In genomic region chr15:75573001-75573400, GRCh38 we compare ENCODE assay signal across 11 cellular contexts. TPM values are rescaled to one million over a fixed set of nuclear protein-coding genes. Genes with fewer than 3 reads are reported as not detected.
DNase-seq lines count a peak whose midpoint lies in the region; ATAC-seq, FAIRE-seq and TF ChIP-seq lines count a peak whose summit lies in the region.
"Had no signal": no experiment of that assay in that cellular context is flagged by ENCODE, and none has a peak within 500 bp of the region (broad histone marks: within the 10 kb centered on the region; RNA-seq: fewer than 3 reads in every experiment).

No MANE protein-coding gene starts in this region.

- no peaks in the 10 kb centered on the region for H3K27me3 Mint-ChIP-seq in endodermal cell (ENCODE audit: insufficient read depth)

- DNase-seq in ELR (ENCODE audit: low read depth) (peak; percentile 28), NOMO-1 treated with DMSO at 0.1 percent for 48 hours (lab: John Stamatoyannopoulos, UW; ENCODE audit: unreplicated experiment) (peak; percentile 56), endodermal cell (no peak), pancreas (no peak), Ammon's horn (ENCODE audit: low spot score) (no peak), NAMALWA (ENCODE audit: low spot score) (no peak), DMS153 treated with DMSO at 0.1 percent for 48 hours (lab: John Stamatoyannopoulos, UW; ENCODE audit: unreplicated experiment) (no peak), 8988T (no peak)
- DNase-seq: MG63; NCI-H526 treated with DMSO at 0.1 percent for 48 hours; stimulated activated CD8-positive, alpha-beta memory T cell treated with anti-CD3 and anti-CD28 coated beads, Interleukin-4, amount 100 ng/mL, for 48 hours had no signal

- H3K4me3 Mint-ChIP-seq in endodermal cell = no peak overlapping the region

- peak overlapping the region; percentile 18 for H3K27ac Mint-ChIP-seq in endodermal cell

- no peaks in the 10 kb centered on the region for H3K9me3 ChIP-seq in endodermal cell (ENCODE audit: control insufficient read depth, low read length)
- no peaks in the 10 kb centered on the region for H3K9me3 ChIP-seq in pancreas
- H3K9me3 ChIP-seq: MG63 had no signal

- intact Hi-C loops in pancreas (cut with DNase I) = no loop called here

- TF ChIP-seq CTCF in endodermal cell (conservative IDR thresholded peaks at IDR 0.05) (no peak), pancreas (IDR thresholded peaks at IDR 0.05) (no peak)

- peaks cover 20% of the 10 kb centered on the region for H3K4me1 Mint-ChIP-seq in endodermal cell

- H3K27ac ChIP-seq in endodermal cell (ENCODE audit: low read depth, low read length) (no peak overlapping the region), pancreas (no peak overlapping the region)

- H3K9ac ChIP-seq in endodermal cell (ENCODE audit: extremely low read depth, low read length, poor library complexity, severe bottlenecking) = no peak overlapping the region

- peak in 3 of 4 donors; percentile 29 to 65 (median 61) for ATAC-seq in pancreas

- H3K36me3 Mint-ChIP-seq in endodermal cell (ENCODE audit: low read depth) = peaks cover 29% of the 10 kb centered on the region

- no peak overlapping the region for H3K4me3 ChIP-seq in endodermal cell (ENCODE audit: low read length)
- no peak overlapping the region for H3K4me3 ChIP-seq in pancreas
- H3K4me3 ChIP-seq: MG63 had no signal

- no peaks in the 10 kb centered on the region for H3K27me3 ChIP-seq in endodermal cell (ENCODE audit: control insufficient read depth, insufficient read depth, low read length, poor library complexity, severe bottlenecking)
- no peaks in the 10 kb centered on the region for H3K27me3 ChIP-seq in pancreas
- H3K27me3 ChIP-seq: MG63 had no signal

- FAIRE-seq in pancreas (lab: Jason Lieb, UNC) = no peak

- no peaks in the 10 kb centered on the region for H3K9me3 Mint-ChIP-seq in endodermal cell

- H3K4me1 ChIP-seq in endodermal cell (ENCODE audit: control insufficient read depth, insufficient read depth, low read length) (peaks cover 4% of the 10 kb centered on the region), pancreas (peaks cover 5 to 16% (median 9%) of the 10 kb centered on the region in 3 donors)

- peaks cover 18% of the 10 kb centered on the region for H3K36me3 ChIP-seq in endodermal cell (ENCODE audit: control insufficient read depth, insufficient read depth, low read length)
- H3K36me3 ChIP-seq in pancreas = no peaks in the 10 kb centered on the region

- 74 to 81% methylated on average over 3 of the region's 3 CpGs for WGBS in endodermal cell (ENCODE audit: insufficient coverage in 1 of 2, insufficient read length in 1 of 2), 2 experiments
- 57 to 62% methylated on average over 3 of the region's 3 CpGs for WGBS in pancreas, 2 donors

RNA-seq across cellular contexts. Expression of gene PTPN9, which starts 6.1 kb away (rescaled TPM):
- total RNA-seq in endodermal cell (10 to 100 TPM; 49.1 to 53.5 TPM), pancreas (10 to 100 TPM in 2 of 6 donors, 1 to 10 TPM in 4; 5.8 to 16.8 (median 8.9) TPM)
- polyA plus RNA-seq in endodermal cell (2013, experiment 1 of 2) = 30.5 TPM
- 29.3 TPM for polyA plus RNA-seq in endodermal cell (2013, experiment 2 of 2)
- 1 to 10 TPM; 3.3 to 5.7 TPM for polyA plus RNA-seq in pancreas

RNA-seq across cellular contexts. Expression of gene SNUPN, which starts 52.5 kb away (rescaled TPM):
- total RNA-seq in endodermal cell (10 to 100 TPM; 17.2 to 26.4 TPM), pancreas (10 to 100 TPM in 1 of 6 donors, 1 to 10 TPM in 5; 5.1 to 11.3 (median 6.4) TPM)
- polyA plus RNA-seq in endodermal cell (2013, experiment 1 of 2) = 20.7 TPM
- polyA plus RNA-seq in endodermal cell (2013, experiment 2 of 2) = 16.8 TPM
- polyA plus RNA-seq in pancreas = 10 to 100 TPM in 1 of 2 donors, 1 to 10 TPM in 1; 8.7 to 13.1 TPM

Comparison
In these comparisons a context has a peak if more than half of its experiments do, and no peak if none do; other contexts are left out.
1. DNase-seq: peak in ELR (single experiment) and NOMO-1 treated with DMSO at 0.1 percent for 48 hours (single experiment); none in endodermal cell (single experiment), pancreas (0 of 6), Ammon's horn (single experiment), NAMALWA (single experiment), DMS153 treated with DMSO at 0.1 percent for 48 hours (single experiment) and 8988T (single experiment).